In the genomic region with DNA sequence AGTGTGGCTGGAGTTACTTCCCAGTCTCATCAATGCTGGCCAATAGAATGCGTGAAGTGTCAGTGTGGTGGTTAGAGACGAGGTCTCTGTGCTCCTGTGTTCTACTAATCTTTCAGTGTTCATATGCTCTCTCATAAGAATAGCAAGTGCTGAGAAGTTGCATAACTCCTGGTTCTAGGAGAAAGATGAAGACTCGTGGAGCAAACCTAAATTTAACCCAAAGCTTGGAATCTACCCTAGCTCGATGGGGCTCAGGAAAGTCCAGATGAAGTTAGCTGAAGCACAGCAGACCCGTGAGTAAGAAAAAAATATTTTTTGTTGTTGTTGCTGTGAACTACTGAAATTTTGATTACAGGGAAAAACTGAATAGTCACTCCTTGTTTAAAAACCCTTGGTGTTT, we compare ENCODE assay signal across 25 cellular contexts.
"Had no signal": no experiment of that assay in that cellular context is flagged by ENCODE, and none has a peak within 500 bp of the region (broad histone marks: within the 10 kb centered on the region; RNA-seq: fewer than 3 reads in every experiment).

No MANE protein-coding gene starts in this region.

- DNase-seq: NCI-H1048; NCI-H1105; NCI-H1417 treated with DMSO at 0.1 percent for 48 hours; NCI-H146; NCI-H1694 treated with DMSO at 0.1 percent for 48 hours; NCI-H1930; NCI-H2081; NCI-H2107; NCI-H226; NCI-H446; NCI-H510A; NCI-H524 treated with DMSO at 0.1 percent for 48 hours; NCI-H69; NCI-H774; NK-92 treated with Interleukin-12 subunit alpha and Interleukin-12 subunit beta, amount 100 ng/mL, for 24 hours; PC-9; Peyer's patch; SHP77 treated with DMSO at 0.1 percent for 48 hours; SJCRH30; T-helper 1 cell had no signal

- ATAC-seq: K562, Right ventricle myocardium inferior, SK-N-SH treated with all-trans-retinoic acid at 6 μM for 48 hours had no signal

- H3K4me3 ChIP-seq: K562, PC-9, Peyer's patch, SJCRH30 had no signal

- H3K27me3 ChIP-seq: Peyer's patch, SJCRH30 had no signal

- H3K27ac ChIP-seq: HL-60, KMS-11, PC-9, Peyer's patch, SJCRH30 had no signal
